Comparison of ENCODE assay signal across 25 cellular contexts in genomic region chr2:130263606-130264005, GRCh38.
"Had no signal": no experiment of that assay in that cellular context is flagged by ENCODE, and none has a peak within 500 bp of the region (broad histone marks: within the 10 kb centered on the region; RNA-seq: fewer than 3 reads in every experiment).

No MANE protein-coding gene starts in this region.

- H3K4me1 ChIP-seq: colonic mucosa, Peyer's patch had no signal

- DNase-seq: activated CD8-positive, alpha-beta memory T cell treated with anti-CD3 and anti-CD28 coated beads, Interleukin-2, amount 50 U/mL, for 4 hours; activated CD8-positive, alpha-beta T cell treated with anti-CD3 and anti-CD28 coated beads for 36 hours; activated gamma-delta T cell treated with Interleukin-2 at 50 U/mL for 16 hours; activated naive CD4-positive, alpha-beta T cell treated with anti-CD3 and anti-CD28 coated beads, Interleukin-2, amount 10 ng/mL, durations not matched to agents 7 days and 5 days; activated naive CD8-positive, alpha-beta T cell treated with anti-CD3 and anti-CD28 coated beads for 36 hours; activated T-cell treated with anti-CD3 and anti-CD28 coated beads, Interleukin-2, amount 50 U/mL, for 72 hours; brain microvascular endothelial cell; cerebellar nuclear complex; colonic mucosa; MG63; MV-4-11; NCI-H1092 treated with DMSO at 0.1 percent for 48 hours; NCI-H1417 treated with DMSO at 0.1 percent for 48 hours; NCI-H1694; NCI-H2029; NCI-H2107; NCI-H526; NCI-H82; Peyer's patch; SIG-M5; T-cell; T-helper 2 cell; T1000 had no signal

- H3K9me3 ChIP-seq: colonic mucosa, MG63, Peyer's patch had no signal

- ATAC-seq: activated CD8-positive, alpha-beta T cell treated with anti-CD3 and anti-CD28 coated beads for 36 hours; activated T-cell treated with anti-CD3 and anti-CD28 coated beads, Interleukin-2, amount 50 U/mL, for 72 hours; T-cell had no signal

- H3K27me3 ChIP-seq: cardiac muscle cell, colonic mucosa, Peyer's patch had no signal

- H3K27ac ChIP-seq: brain microvascular endothelial cell, cardiac muscle cell, colonic mucosa, Peyer's patch, SK-N-MC had no signal

- H3K4me3 ChIP-seq: cardiac muscle cell, colonic mucosa, MG63, Peyer's patch, SK-N-MC had no signal

- H3K36me3 ChIP-seq: brain microvascular endothelial cell, cardiac muscle cell, colonic mucosa, MG63, Peyer's patch had no signal
